In genomic region chr3:61866143-61866542, GRCh38 we compare ENCODE assay signal across 29 cellular contexts.
"Had no signal": no experiment of that assay in that cellular context is flagged by ENCODE, and none has a peak within 500 bp of the region (broad histone marks: within the 10 kb centered on the region; RNA-seq: fewer than 3 reads in every experiment).

No MANE protein-coding gene starts in this region.

- H2AFZ ChIP-seq: hepatocyte, parathyroid adenoma had no signal

- ATAC-seq: esophagus mucosa; gastrocnemius medialis; heart left ventricle; left lobe of liver; naive thymus-derived CD8-positive, alpha-beta T cell; right lobe of liver; stimulated activated naive B cell treated with anti-CD40 and anti-IgM and Interleukin-4, amounts not matched to agents 10 μg/mL and 1 μg/mL and 100 μg/mL, for 72 hours; upper lobe of right lung had no signal

- H3K27ac Mint-ChIP-seq: dendritic cell treated with granulocyte-macrophage colony-stimulating factor and Interleukin-4, amounts not matched to agents 40 ng/mL and 50 ng/mL, for 4 days; endodermal cell; naive thymus-derived CD8-positive, alpha-beta T cell; stimulated activated naive B cell treated with anti-CD40 and anti-IgM and Interleukin-4, amounts not matched to agents 10 μg/mL and 1 μg/mL and 100 μg/mL, for 72 hours; stimulated activated naive CD8-positive, alpha-beta T cell treated with anti-CD3 and anti-CD28 coated beads, Interleukin-15, Interleukin-2, amounts not matched to agents 100 ng/mL and 50 ng/mL, for 24 hours had no signal

- FAIRE-seq: kidney, small intestine had no signal

- H3K4me2 ChIP-seq: hepatocyte had no signal

- H3K36me3 Mint-ChIP-seq: naive thymus-derived CD8-positive, alpha-beta T cell; stimulated activated naive B cell treated with anti-CD40 and anti-IgM and Interleukin-4, amounts not matched to agents 10 μg/mL and 1 μg/mL and 100 μg/mL, for 72 hours had no signal

- H3K36me3 ChIP-seq: colonic mucosa, gastrocnemius medialis, heart left ventricle, neutrophil, right lobe of liver, suprapubic skin, transverse colon, upper lobe of right lung, uterus had no signal

- H3K9ac ChIP-seq: parathyroid adenoma had no signal

- H3K4me3 Mint-ChIP-seq: dendritic cell treated with granulocyte-macrophage colony-stimulating factor and Interleukin-4, amounts not matched to agents 40 ng/mL and 50 ng/mL, for 4 days; endodermal cell; naive thymus-derived CD8-positive, alpha-beta T cell; neural crest cell; stimulated activated naive B cell treated with anti-CD40 and anti-IgM and Interleukin-4, amounts not matched to agents 10 μg/mL and 1 μg/mL and 100 μg/mL, for 72 hours; stimulated activated naive CD8-positive, alpha-beta T cell treated with anti-CD3 and anti-CD28 coated beads, Interleukin-15, Interleukin-2, amounts not matched to agents 100 ng/mL and 50 ng/mL, for 24 hours had no signal

- H3K4me1 Mint-ChIP-seq: stimulated activated naive B cell treated with anti-CD40 and anti-IgM and Interleukin-4, amounts not matched to agents 10 μg/mL and 1 μg/mL and 100 μg/mL, for 72 hours had no signal

- H3K9me3 ChIP-seq: colonic mucosa, gastrocnemius medialis, heart left ventricle, neutrophil, right lobe of liver, suprapubic skin, transverse colon, upper lobe of right lung, uterus had no signal

- H3K27ac ChIP-seq: colonic mucosa, epithelial cell of prostate, gastrocnemius medialis, heart left ventricle, hepatocyte, neutrophil, parathyroid adenoma, right lobe of liver, suprapubic skin, transverse colon, upper lobe of right lung, uterus had no signal

- H3K9me3 Mint-ChIP-seq: dendritic cell treated with granulocyte-macrophage colony-stimulating factor and Interleukin-4, amounts not matched to agents 40 ng/mL and 50 ng/mL, for 4 days; endodermal cell; naive thymus-derived CD8-positive, alpha-beta T cell; neural crest cell; stimulated activated naive CD8-positive, alpha-beta T cell treated with anti-CD3 and anti-CD28 coated beads, Interleukin-15, Interleukin-2, amounts not matched to agents 100 ng/mL and 50 ng/mL, for 24 hours had no signal

- H3K4me3 ChIP-seq: colonic mucosa, gastrocnemius medialis, heart left ventricle, hepatocyte, lung, right lobe of liver, suprapubic skin, transverse colon, upper lobe of right lung, uterus had no signal

- H3K27me3 ChIP-seq: colonic mucosa, gastrocnemius medialis, heart left ventricle, hepatocyte, neutrophil, right lobe of liver, suprapubic skin, transverse colon, upper lobe of right lung, uterus had no signal

- DNase-seq: colonic mucosa; effector CD8-positive, alpha-beta T cell; endodermal cell; foreskin fibroblast; gastrocnemius medialis; heart left ventricle; mesenchymal stem cell; naive thymus-derived CD8-positive, alpha-beta T cell; right lobe of liver; small intestine; stimulated activated CD4-positive, alpha-beta T cell treated with anti-CD3 and anti-CD28 coated beads, Interleukin-15, amount 100 ng/mL, for 24 hours; stimulated activated CD4-positive, alpha-beta T cell treated with anti-CD3 and anti-CD28 coated beads, Interleukin-2, amount 100 ng/mL, for 48 hours; stimulated activated naive B cell treated with anti-CD40 and anti-IgM and Interleukin-4, amounts not matched to agents 10 μg/mL and 1 μg/mL and 100 μg/mL, for 72 hours; transverse colon; upper lobe of right lung; uterus had no signal

- H3K27me3 Mint-ChIP-seq: dendritic cell treated with granulocyte-macrophage colony-stimulating factor and Interleukin-4, amounts not matched to agents 40 ng/mL and 50 ng/mL, for 4 days; naive thymus-derived CD8-positive, alpha-beta T cell; progenitor cell of endocrine pancreas; stimulated activated naive CD8-positive, alpha-beta T cell treated with anti-CD3 and anti-CD28 coated beads, Interleukin-15, Interleukin-2, amounts not matched to agents 100 ng/mL and 50 ng/mL, for 24 hours had no signal

- H3K4me1 ChIP-seq: colonic mucosa, right lobe of liver, suprapubic skin, upper lobe of right lung, uterus had no signal
